7 cellular contexts compared by ENCODE assay signal in the genomic region with DNA sequence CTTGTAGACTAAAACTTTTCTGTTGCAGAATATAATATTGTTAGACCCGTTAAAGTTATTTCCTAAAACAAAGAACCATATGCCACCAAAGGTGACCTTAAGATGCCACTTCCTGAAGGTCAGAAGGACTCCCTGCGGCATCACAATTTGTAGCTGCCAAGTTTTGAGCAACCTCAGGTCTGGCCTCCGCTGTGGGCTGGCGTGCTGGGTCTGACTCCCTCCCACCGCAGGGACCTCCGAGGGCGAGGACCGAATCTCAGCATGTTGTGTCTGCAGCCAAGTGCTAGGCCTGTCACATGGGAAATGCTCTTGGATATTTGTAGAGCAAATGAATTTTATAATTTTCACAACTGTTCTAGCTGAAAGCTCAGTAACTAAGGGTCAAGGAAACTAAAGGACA.
"Had no signal": no experiment of that assay in that cellular context is flagged by ENCODE, and none has a peak within 500 bp of the region (broad histone marks: within the 10 kb centered on the region; RNA-seq: fewer than 3 reads in every experiment).

No MANE protein-coding gene starts in this region.

- H3K4me3 Mint-ChIP-seq: H9 had no signal

- ATAC-seq: K562 had no signal

- H3K9me3 Mint-ChIP-seq: H9 had no signal

- H3K4me3 ChIP-seq: GM23248, K562 had no signal

- H3K27ac Mint-ChIP-seq: H9 had no signal

- H3K9ac ChIP-seq: GM23248 had no signal

- H2AFZ ChIP-seq: GM23248 had no signal

- H3K27ac ChIP-seq: GM23248 had no signal

- DNase-seq: GM23248, GOT3, H9, HCEC 1CT, IMR-90 had no signal

- FAIRE-seq: H54, K562 had no signal
